11 cellular contexts compared by ENCODE assay signal in genomic region chr14:105014631-105015030, GRCh38. TPM values are rescaled to one million over a fixed set of nuclear protein-coding genes. Genes with fewer than 3 reads are reported as not detected.
DNase-seq lines count a peak whose midpoint lies in the region; ATAC-seq lines count a peak whose summit lies in the region.
"Had no signal": no experiment of that assay in that cellular context is flagged by ENCODE, and none has a peak within 500 bp of the region (broad histone marks: within the 10 kb centered on the region; RNA-seq: fewer than 3 reads in every experiment).

No MANE protein-coding gene starts in this region.

- H3K9me3 Mint-ChIP-seq in activated T-cell treated with anti-CD3 and anti-CD28 coated beads, Interleukin-2, amount 50 U/mL, for 24 hours = no peaks in the 10 kb centered on the region
- H3K9me3 Mint-ChIP-seq in IgD-negative memory B cell = no peaks in the 10 kb centered on the region
- H3K9me3 Mint-ChIP-seq: endodermal cell had no signal

- no peak overlapping the region for H4K8ac ChIP-seq in trophoblast cell (ENCODE audit: low read depth, low read length)

- H3K27ac ChIP-seq in effector memory CD4-positive, alpha-beta T cell (ENCODE audit: insufficient read depth, low read length, poor library complexity, severe bottlenecking) = peak overlapping the region; percentile 24
- no peak overlapping the region for H3K27ac ChIP-seq in trophoblast cell (ENCODE audit: low read depth, low read length)
- H3K27ac ChIP-seq: uterus had no signal

- H4K91ac ChIP-seq in trophoblast cell (ENCODE audit: low read depth, low read length) = no peak overlapping the region

- no peak overlapping the region for H2BK12ac ChIP-seq in trophoblast cell (ENCODE audit: low read length)

- no peak overlapping the region for H3K14ac ChIP-seq in trophoblast cell (ENCODE audit: low read length)

- no peaks in the 10 kb centered on the region for H3K79me1 ChIP-seq in trophoblast cell (ENCODE audit: low read length)

- H2AK5ac ChIP-seq in trophoblast cell (ENCODE audit: low read length) = no peak overlapping the region

- H3K4me3 ChIP-seq in effector memory CD4-positive, alpha-beta T cell (ENCODE audit: insufficient read depth, low read depth, low read length, poor library complexity, severe bottlenecking) = no peak overlapping the region
- H3K4me3 ChIP-seq in trophoblast cell (ENCODE audit: low read depth, low read length) = no peak overlapping the region
- H3K4me3 ChIP-seq: uterus had no signal

- no peaks in the 10 kb centered on the region for H3K27me3 Mint-ChIP-seq in activated T-cell treated with anti-CD3 and anti-CD28 coated beads, Interleukin-2, amount 50 U/mL, for 24 hours
- peaks cover 2% of the 10 kb centered on the region for H3K27me3 Mint-ChIP-seq in IgD-negative memory B cell

- H2BK5ac ChIP-seq in trophoblast cell (ENCODE audit: low read depth, low read length, poor library complexity) = no peak overlapping the region

- peaks cover 71% of the 10 kb centered on the region for H3K4me1 Mint-ChIP-seq in activated T-cell treated with anti-CD3 and anti-CD28 coated beads, Interleukin-2, amount 50 U/mL, for 24 hours (ENCODE audit: low read depth)
- peaks cover 43 to 47% (median 46%) of the 10 kb centered on the region in 3 donors for H3K4me1 Mint-ChIP-seq in IgD-negative memory B cell

- H3K9ac ChIP-seq in trophoblast cell (ENCODE audit: low read length) = no peak overlapping the region

- H3K27ac Mint-ChIP-seq in activated T-cell treated with anti-CD3 and anti-CD28 coated beads, Interleukin-2, amount 50 U/mL, for 24 hours = peak overlapping the region; percentile 75
- H3K27ac Mint-ChIP-seq in IgD-negative memory B cell = peak overlapping the region in 2 of 3 donors; percentile 16 to 63

- no peak for DNase-seq in activated T-cell treated with anti-CD3 and anti-CD28 coated beads, Interleukin-2, amount 50 U/mL, for 24 hours
- DNase-seq in activated T-cell treated with anti-CD3 and anti-CD28 coated beads, Interleukin-2, amount 50 U/mL, for 1 hour = no peak
- DNase-seq in effector memory CD4-positive, alpha-beta T cell = no peak
- DNase-seq in trophoblast cell (no peak), SK-N-DZ (ENCODE audit: low spot score) (no peak), NCI-H2081 (lab: John Stamatoyannopoulos, UW) (no peak)
- DNase-seq: endodermal cell, NCI-H187 treated with DMSO at 0.1 percent for 48 hours, uterus had no signal

- H3K23ac ChIP-seq in trophoblast cell (ENCODE audit: low read length) = no peak overlapping the region

- ATAC-seq in HG03280 (IDR thresholded peaks at IDR 0.05; ENCODE audit: unreplicated experiment) = no peak

- H4K12ac ChIP-seq in trophoblast cell (ENCODE audit: low read depth, low read length) = no peak overlapping the region

- H3K4me2 ChIP-seq in trophoblast cell (ENCODE audit: low read length) = no peak overlapping the region

- peaks cover 14% of the 10 kb centered on the region for H3K4me1 ChIP-seq in effector memory CD4-positive, alpha-beta T cell (ENCODE audit: control insufficient read depth, insufficient read depth, low read length, poor library complexity, severe bottlenecking)
- peaks cover 14 to 17% of the 10 kb centered on the region in 2 experiments for H3K4me1 ChIP-seq in trophoblast cell (ENCODE audit: control insufficient read depth in 1 of 2, insufficient read depth in 2 of 2, low read length in 2 of 2)

- H3K36me3 Mint-ChIP-seq in activated T-cell treated with anti-CD3 and anti-CD28 coated beads, Interleukin-2, amount 50 U/mL, for 24 hours (ENCODE audit: low read depth) = peaks cover 95% of the 10 kb centered on the region
- H3K36me3 Mint-ChIP-seq in IgD-negative memory B cell = peaks cover 2% of the 10 kb centered on the region

- no peak overlapping the region for H3K18ac ChIP-seq in trophoblast cell (ENCODE audit: low read length)

- H2BK120ac ChIP-seq in trophoblast cell (ENCODE audit: insufficient read depth, low read length, poor library complexity) = no peak overlapping the region

- H3K36me3 ChIP-seq in effector memory CD4-positive, alpha-beta T cell (ENCODE audit: control insufficient read depth, insufficient read depth, low read length) = peaks cover 20% of the 10 kb centered on the region
- peaks cover 26 to 29% of the 10 kb centered on the region in 2 experiments for H3K36me3 ChIP-seq in trophoblast cell (ENCODE audit: control insufficient read depth in 1 of 2, insufficient read depth in 2 of 2, low read length in 2 of 2)
- H3K36me3 ChIP-seq: uterus had no signal

- H3K4me3 Mint-ChIP-seq in activated T-cell treated with anti-CD3 and anti-CD28 coated beads, Interleukin-2, amount 50 U/mL, for 24 hours = no peak overlapping the region
- peak overlapping the region in 3 of 4 donors; percentile 38 to 87 (median 56) for H3K4me3 Mint-ChIP-seq in IgD-negative memory B cell
- H3K4me3 Mint-ChIP-seq: endodermal cell had no signal

- peaks cover 40% of the 10 kb centered on the region for H3K79me2 ChIP-seq in trophoblast cell (ENCODE audit: control insufficient read depth, insufficient read depth, low read length, poor library complexity)

- WGBS in trophoblast cell (ENCODE audit: extremely low coverage, insufficient coverage, insufficient read length) = no CpG with 5 or more reads among the region's 4 CpGs

- no peaks in the 10 kb centered on the region for H3K9me3 ChIP-seq in effector memory CD4-positive, alpha-beta T cell (ENCODE audit: control insufficient read depth, low read length)
- no peaks in the 10 kb centered on the region for H3K9me3 ChIP-seq in trophoblast cell (ENCODE audit: insufficient read depth, low read depth, low read length)
- H3K9me3 ChIP-seq: uterus had no signal

- H2AFZ ChIP-seq in trophoblast cell (ENCODE audit: insufficient read depth, low read length, poor library complexity) = no peak overlapping the region

- H3K4ac ChIP-seq in trophoblast cell (ENCODE audit: low read depth, low read length) = peak overlapping the region; percentile 95

- H3K27me3 ChIP-seq in effector memory CD4-positive, alpha-beta T cell (replicated peaks; ENCODE audit: control insufficient read depth, insufficient read depth, low read length, poor library complexity, severe bottlenecking) = no peaks in the 10 kb centered on the region
- H3K27me3 ChIP-seq in trophoblast cell (ENCODE audit: insufficient read depth, low read length) = no peaks in the 10 kb centered on the region
- H3K27me3 ChIP-seq: uterus had no signal

RNA-seq across cellular contexts. Expression of gene CDCA4, which starts 6.3 kb away (rescaled TPM):
- 11.4 TPM for polyA plus RNA-seq in IgD-negative memory B cell
- polyA plus RNA-seq in trophoblast cell (2013) = 16.8 and 18.1 TPM in 2 replicates
- 41.8 and 41.9 TPM in 2 replicates for polyA plus RNA-seq in SK-N-DZ (2014; cell fraction: cytosol; rRNA removed)
- polyA plus RNA-seq in SK-N-DZ (2014; cell fraction: nucleus; rRNA removed) = 26.1 and 27.9 TPM in 2 replicates

RNA-seq across cellular contexts. Expression of gene CLBA1, which starts 29.0 kb away (rescaled TPM):
- 1.3 TPM for polyA plus RNA-seq in IgD-negative memory B cell
- 2.2 and 2.6 TPM in 2 replicates for polyA plus RNA-seq in trophoblast cell (2013)
- 1.4 and 2.6 TPM in 2 replicates for polyA plus RNA-seq in SK-N-DZ (2014; cell fraction: cytosol; rRNA removed)
- 3.4 and 5.5 TPM in 2 replicates for polyA plus RNA-seq in SK-N-DZ (2014; cell fraction: nucleus; rRNA removed)

RNA-seq across cellular contexts. Expression of gene AHNAK2, which starts 36.5 kb away (rescaled TPM):
- 0.68 TPM for polyA plus RNA-seq in IgD-negative memory B cell
- polyA plus RNA-seq in trophoblast cell (2013) = 1.2 and 1.5 TPM in 2 replicates
- polyA plus RNA-seq in SK-N-DZ (2014; cell fraction: cytosol; rRNA removed) = 0.02 TPM in 1 of 2 replicates, not detected in the other
- 0.35 TPM in 1 of 2 replicates, not detected in the other for polyA plus RNA-seq in SK-N-DZ (2014; cell fraction: nucleus; rRNA removed)

RNA-seq across cellular contexts. Expression of gene GPR132, which starts 50.6 kb away (rescaled TPM):
- polyA plus RNA-seq in IgD-negative memory B cell = 37.2 TPM
- polyA plus RNA-seq in trophoblast cell (2013) = 0.04 and 0.10 TPM in 2 replicates
- polyA plus RNA-seq in SK-N-DZ (2014; cell fraction: cytosol; rRNA removed) = not detected in 2 replicates
- not detected in 2 replicates for polyA plus RNA-seq in SK-N-DZ (2014; cell fraction: nucleus; rRNA removed)
